In genomic region chr3:30199096-30199734, GRCh38 we compare ENCODE assay signal across 8 cellular contexts.
A peak's percentile ranks its signal among the peaks of the same experiment; 100 is the strongest.
DNase-seq lines count a peak whose midpoint lies in the region; ATAC-seq, FAIRE-seq and TF ChIP-seq lines count a peak whose summit lies in the region.

No MANE protein-coding gene starts in this region.

- H3K27me3 ChIP-seq in OCI-LY3 (ENCODE audit: low read depth, low read length) = peaks cover 10% of the 10 kb centered on the region; the same call in 1 of the 2 replicates
- no peaks in the 10 kb centered on the region for H3K27me3 ChIP-seq in naive thymus-derived CD4-positive, alpha-beta T cell (ENCODE audit: control insufficient read depth in 2 of 2, insufficient read depth in 2 of 2, low read length in 2 of 2)

- H3K4me1 ChIP-seq in OCI-LY3 (ENCODE audit: low read length) = peaks cover 28% of the 10 kb centered on the region
- H3K4me1 ChIP-seq in naive thymus-derived CD4-positive, alpha-beta T cell (ENCODE audit: control insufficient read depth in 2 of 2, insufficient read depth in 2 of 2, low read length in 2 of 2) = no peaks in the 10 kb centered on the region

- H3K36me3 Mint-ChIP-seq in naive thymus-derived CD4-positive, alpha-beta T cell = no peaks in the 10 kb centered on the region
- no peaks in the 10 kb centered on the region for H3K36me3 Mint-ChIP-seq in stimulated activated effector memory CD8-positive, alpha-beta T cell treated with anti-CD3 and anti-CD28 coated beads, Interleukin-12 subunit alpha, Interleukin-12 subunit beta, amount 100 ng/mL, for 72 hours

- no peak overlapping the region for H3K27ac Mint-ChIP-seq in naive thymus-derived CD4-positive, alpha-beta T cell
- no peak overlapping the region for H3K27ac Mint-ChIP-seq in stimulated activated effector memory CD8-positive, alpha-beta T cell treated with anti-CD3 and anti-CD28 coated beads, Interleukin-12 subunit alpha, Interleukin-12 subunit beta, amount 100 ng/mL, for 72 hours

- H3K4me3 Mint-ChIP-seq in naive thymus-derived CD4-positive, alpha-beta T cell = no peak overlapping the region
- no peak overlapping the region for H3K4me3 Mint-ChIP-seq in stimulated activated effector memory CD8-positive, alpha-beta T cell treated with anti-CD3 and anti-CD28 coated beads, Interleukin-12 subunit alpha, Interleukin-12 subunit beta, amount 100 ng/mL, for 72 hours

- no peak overlapping the region for H3K9ac ChIP-seq in OCI-LY3 (ENCODE audit: low read length)

- H2AFZ ChIP-seq in OCI-LY3 (ENCODE audit: low read depth, low read length) = no peak overlapping the region

- intact Hi-C loops in naive thymus-derived CD4-positive, alpha-beta T cell (cut with micrococcal nuclease) = loop anchor here (1.0 to 10.0 kb wide), 11 partner anchors 86 to 1282 kb away; no protein-coding TSS in a partner anchor

- no peak overlapping the region for H3K27ac ChIP-seq in OCI-LY3 (ENCODE audit: low read length)
- H3K27ac ChIP-seq in naive thymus-derived CD4-positive, alpha-beta T cell (ENCODE audit: low read depth, low read length) = no peak overlapping the region

- H3K27me3 Mint-ChIP-seq in naive thymus-derived CD4-positive, alpha-beta T cell = peaks cover 0 to 6% (median 0%) of the 10 kb centered on the region in 5 donors

- ATAC-seq in HG03139 (IDR thresholded peaks at IDR 0.05; ENCODE audit: unreplicated experiment) (peak; percentile 78), esophagus mucosa (peak; percentile 45)
- peak; percentile 61 for ATAC-seq in naive thymus-derived CD4-positive, alpha-beta T cell
- ATAC-seq in stimulated activated effector memory CD8-positive, alpha-beta T cell treated with anti-CD3 and anti-CD28 coated beads, Interleukin-12 subunit alpha, Interleukin-12 subunit beta, amount 100 ng/mL, for 72 hours = no peak

- H3K4me3 ChIP-seq in OCI-LY3 (ENCODE audit: low read length) = no peak overlapping the region
- H3K4me3 ChIP-seq in naive thymus-derived CD4-positive, alpha-beta T cell (ENCODE audit: low read length) = no peak overlapping the region

- POLR2A ChIA-PET in naive thymus-derived CD4-positive, alpha-beta T cell (lab: Charles Lee) = interaction anchor here (0.5 to 0.9 kb wide), 2 partner anchors 37 to 493 kb away, joined by 3 to 4 read pairs; no protein-coding TSS in a partner anchor

- DNase-seq in activated T-cell treated with anti-CD3 and anti-CD28 coated beads for 1 hour (ENCODE audit: low read depth) = peak; percentile 69
- DNase-seq in naive thymus-derived CD4-positive, alpha-beta T cell = peak; percentile 25 to 66 (median 58)
- peak; percentile 50 to 72 for DNase-seq in stimulated activated effector memory CD8-positive, alpha-beta T cell treated with anti-CD3 and anti-CD28 coated beads, Interleukin-12 subunit alpha, Interleukin-12 subunit beta, amount 100 ng/mL, for 72 hours (ENCODE audit: low spot score in 2 of 2)
- no peak for DNase-seq in NCI-H128 (lab: John Stamatoyannopoulos, UW; ENCODE audit: unreplicated experiment)

- H3K4me1 Mint-ChIP-seq in naive thymus-derived CD4-positive, alpha-beta T cell = peaks cover 0 to 7% (median 4%) of the 10 kb centered on the region in 7 donors
- H3K4me1 Mint-ChIP-seq in stimulated activated effector memory CD8-positive, alpha-beta T cell treated with anti-CD3 and anti-CD28 coated beads, Interleukin-12 subunit alpha, Interleukin-12 subunit beta, amount 100 ng/mL, for 72 hours = no peaks in the 10 kb centered on the region

- H3K36me3 ChIP-seq in OCI-LY3 (replicated peaks; ENCODE audit: low read depth, low read length) = no peaks in the 10 kb centered on the region
- H3K36me3 ChIP-seq in naive thymus-derived CD4-positive, alpha-beta T cell (ENCODE audit: control insufficient read depth in 2 of 3, insufficient read depth in 3 of 3, low read length in 3 of 3) = no peaks in the 10 kb centered on the region

- peak; percentile 93 for TF ChIP-seq CTCF in OCI-LY3 (IDR thresholded peaks at IDR 0.05; ENCODE audit: low read depth, low read length)

- peaks cover 0 to 3% (median 0%) of the 10 kb centered on the region in 11 donors for H3K9me3 Mint-ChIP-seq in naive thymus-derived CD4-positive, alpha-beta T cell
- H3K9me3 Mint-ChIP-seq in stimulated activated effector memory CD8-positive, alpha-beta T cell treated with anti-CD3 and anti-CD28 coated beads, Interleukin-12 subunit alpha, Interleukin-12 subunit beta, amount 100 ng/mL, for 72 hours = no peaks in the 10 kb centered on the region

- no peaks in the 10 kb centered on the region for H4K20me1 ChIP-seq in OCI-LY3 (ENCODE audit: insufficient read depth, low read length)

- H3K79me2 ChIP-seq in OCI-LY3 (ENCODE audit: low read length) = no peaks in the 10 kb centered on the region

- CTCF ChIA-PET in naive thymus-derived CD4-positive, alpha-beta T cell (lab: Charles Lee) = interaction anchor here (0.7 to 2.8 kb wide), 26 partner anchors 10 to 1020 kb away, joined by 3 to 20 read pairs (median 4); no protein-coding TSS in a partner anchor

- H3K4me2 ChIP-seq in OCI-LY3 (ENCODE audit: low read length) = 0 out of 2 replicates have a peak overlapping the region, but pooled peaks have one; percentile 8

- FAIRE-seq in G401.6 (lab: Jason Lieb, UNC) = peak; percentile 88

- H3K9me3 ChIP-seq in OCI-LY3 (ENCODE audit: insufficient read depth, low read length) = no peaks in the 10 kb centered on the region
- H3K9me3 ChIP-seq in naive thymus-derived CD4-positive, alpha-beta T cell (ENCODE audit: control insufficient read depth in 2 of 3, low read length in 3 of 3) = no peaks in the 10 kb centered on the region
